ENCODE assay signal across 8 cellular contexts in genomic region chr1:151061012-151061401, GRCh38. TPM values are rescaled to one million over a fixed set of nuclear protein-coding genes. Genes with fewer than 3 reads are reported as not detected.
A peak's percentile ranks its signal among the peaks of the same experiment; 100 is the strongest.
DNase-seq lines count a peak whose midpoint lies in the region; ATAC-seq, FAIRE-seq and TF ChIP-seq lines count a peak whose summit lies in the region.

No MANE protein-coding gene starts in this region.

- intact Hi-C loops in activated B cell treated with CpG ODN at 0.5 μM for 24 hours (cut with micrococcal nuclease) = no loop called here

- H3K9me3 Mint-ChIP-seq in activated B cell treated with CpG ODN at 0.5 μM for 24 hours (no peaks in the 10 kb centered on the region), memory B cell (no peaks in the 10 kb centered on the region)

- H3K27me3 Mint-ChIP-seq in activated B cell treated with CpG ODN at 0.5 μM for 24 hours = no peaks in the 10 kb centered on the region
- no peaks in the 10 kb centered on the region for H3K27me3 Mint-ChIP-seq in memory B cell

- H3K27ac Mint-ChIP-seq in activated B cell treated with CpG ODN at 0.5 μM for 24 hours (peak overlapping the region; percentile 93), memory B cell (no peak overlapping the region)

- no peak for ATAC-seq in activated B cell treated with CpG ODN at 0.5 μM for 24 hours (ENCODE audit: low read depth)
- ATAC-seq in memory B cell (ENCODE audit: low read depth) = no peak
- no peak for ATAC-seq in gastroesophageal sphincter

- no peak for TF ChIP-seq POLR2A in gastroesophageal sphincter (IDR thresholded peaks at IDR 0.05)

- DNase-seq in BJ (ENCODE audit: low read depth) (no peak), activated B cell treated with CpG ODN at 0.5 μM for 24 hours (no peak), memory B cell (ENCODE audit: low spot score in 2 of 2) (no peak), GM10266 (ENCODE audit: extremely low spot score) (no peak), GM19239 (ENCODE audit: insufficient read length, low spot score) (no peak), HUDEP-2 (lab: John Stamatoyannopoulos, UW; ENCODE audit: unreplicated experiment in 76 of 76) (no peak)

- peak overlapping the region; percentile 83 for H3K27ac ChIP-seq in HEK293 (ENCODE audit: extremely low read depth, low read depth, low read length)
- peak overlapping the region in 1 of 4 donors; percentile 95 for H3K27ac ChIP-seq in gastroesophageal sphincter

- H3K4me3 Mint-ChIP-seq in activated B cell treated with CpG ODN at 0.5 μM for 24 hours = peak overlapping the region; percentile 98
- peak overlapping the region; percentile 96 for H3K4me3 Mint-ChIP-seq in memory B cell

- H3K36me3 Mint-ChIP-seq in activated B cell treated with CpG ODN at 0.5 μM for 24 hours (ENCODE audit: low read depth) (peaks cover 31% of the 10 kb centered on the region), memory B cell (peaks cover 20% of the 10 kb centered on the region)

- H3K4me1 ChIP-seq in HEK293 (ENCODE audit: control insufficient read depth, insufficient read depth, low read length) (peaks cover 4% of the 10 kb centered on the region; the same call in 1 of the 2 replicates), gastroesophageal sphincter (peaks cover 0 to 42% (median 13%) of the 10 kb centered on the region in 3 donors)

- peaks cover 37% of the 10 kb centered on the region for H3K4me1 Mint-ChIP-seq in activated B cell treated with CpG ODN at 0.5 μM for 24 hours
- peaks cover 28% of the 10 kb centered on the region for H3K4me1 Mint-ChIP-seq in memory B cell

- peak overlapping the region; percentile 7; the same call in 1 of the 2 replicates for H3K4me3 ChIP-seq in BJ (ENCODE audit: low read depth, low read length)
- peak overlapping the region; percentile 89 for H3K4me3 ChIP-seq in HEK293 (ENCODE audit: low read depth, low read length)
- H3K4me3 ChIP-seq in gastroesophageal sphincter = no peak overlapping the region

- CTCF ChIA-PET in BJ (lab: Yijun Ruan, JAX) = interaction anchor here (0.6 to 3.3 kb wide), 5 partner anchors 10 to 1054 kb away, joined by 3 to 13 read pairs (median 5); partner anchors contain the start of genes C1orf56 and GABPB2
- CTCF ChIA-PET in HEK293 (lab: Yijun Ruan, JAX) = interaction anchor here (0.5 to 3.0 kb wide), 15 partner anchors 9 to 481 kb away, joined by 3 to 17 read pairs (median 3); partner anchors contain the start of genes C1orf56, GABPB2 and MINDY1
- CTCF ChIA-PET in activated B cell treated with CpG ODN at 0.5 μM for 24 hours (lab: Charles Lee) = interaction anchor here (1.0 to 2.4 kb wide), 6 partner anchors 7 to 95 kb away, joined by 3 to 11 read pairs (median 5); partner anchors contain the start of genes C1orf56 and TNFAIP8L2

- peaks cover under 1% of the 10 kb centered on the region; the same call in 1 of the 2 replicates for H3K36me3 ChIP-seq in BJ (ENCODE audit: control insufficient read depth, insufficient read depth, low read length)
- H3K36me3 ChIP-seq in HEK293 (ENCODE audit: control insufficient read depth in 2 of 2, insufficient read depth in 1 of 2, low read length in 2 of 2) = peaks cover 0 to 27% of the 10 kb centered on the region in 2 experiments; a peak in 2 of 3 replicates
- peaks cover 0 to 7% of the 10 kb centered on the region in 2 donors for H3K36me3 ChIP-seq in gastroesophageal sphincter

- TF ChIP-seq EP300 in gastroesophageal sphincter (IDR thresholded peaks at IDR 0.05) = no peak

- no peaks in the 10 kb centered on the region for H3K9me3 ChIP-seq in HEK293 (ENCODE audit: control insufficient read depth, insufficient read depth, low read depth, low read length)
- no peaks in the 10 kb centered on the region for H3K9me3 ChIP-seq in gastroesophageal sphincter

- no peak for FAIRE-seq in GM19239 (lab: Jason Lieb, UNC)

- 64 to 71% methylated on average over 2 of the region's 2 CpGs for WGBS in gastroesophageal sphincter (ENCODE audit: low coverage in 1 of 2), 2 donors

- POLR2A ChIA-PET in BJ (lab: Charles Lee) = no interaction called here
- POLR2A ChIA-PET in HEK293 (lab: Yijun Ruan, JAX) = interaction anchor here (1.4 to 3.8 kb wide), 3 partner anchors 11 to 13 kb away, joined by 3 to 20 read pairs (median 17); partner anchors contain the start of genes C1orf56 and GABPB2
- POLR2A ChIA-PET in activated B cell treated with CpG ODN at 0.5 μM for 24 hours (lab: Charles Lee) = interaction anchor here (0.7 to 7.2 kb wide), 4 partner anchors 10 to 975 kb away, joined by 3 to 98 read pairs (median 33); partner anchors contain the start of genes C1orf56 and GABPB2

- no peaks in the 10 kb centered on the region for H3K27me3 ChIP-seq in BJ (ENCODE audit: control insufficient read depth, insufficient read depth, low read length)
- H3K27me3 ChIP-seq in gastroesophageal sphincter = no peaks in the 10 kb centered on the region

- TF ChIP-seq CTCF in BJ (IDR thresholded peaks at IDR 0.05; ENCODE audit: insufficient read depth, low read depth, low read length) (no peak), HEK293 (tag by site-specific recombination; IDR thresholded peaks at IDR 0.05) (peak; percentile 27; the same call in 1 of the 2 replicates), activated B cell treated with CpG ODN at 0.5 μM for 24 hours (IDR thresholded peaks at IDR 0.05) (no peak), GM10266 (IDR thresholded peaks at IDR 0.05; ENCODE audit: control insufficient read depth, insufficient read depth, low read depth, missing control alignments) (no peak), gastroesophageal sphincter (IDR thresholded peaks at IDR 0.05) (no peak)

TF ChIP-seq in HEK293, 187 proteins besides CTCF, POLR2A, EP300 and RAD21 (continues in another document):
- TF ChIP-seq ZNF571 (tag by site-specific recombination; IDR thresholded peaks at IDR 0.05) (no peak), ZBTB20 (tag by site-specific recombination; IDR thresholded peaks at IDR 0.05) (peak; percentile 31; the same call in 1 of the 2 replicates), ZNF184 (tag by site-specific recombination; IDR thresholded peaks at IDR 0.05) (no peak), ZNF335 (tag by site-specific recombination; conservative IDR thresholded peaks at IDR 0.05) (peak; percentile 74), ZNF221 (tag by site-specific recombination; IDR thresholded peaks at IDR 0.05; ENCODE audit: borderline replicate concordance) (no peak), ZBTB17 (tag by site-specific recombination; IDR thresholded peaks at IDR 0.05) (peak; percentile 80), YY1 (tag by site-specific recombination; IDR thresholded peaks at IDR 0.05) (no peak), ZNF600 (tag by site-specific recombination; IDR thresholded peaks at IDR 0.05) (peak; percentile 82)
- TF ChIP-seq, protein P1, sequence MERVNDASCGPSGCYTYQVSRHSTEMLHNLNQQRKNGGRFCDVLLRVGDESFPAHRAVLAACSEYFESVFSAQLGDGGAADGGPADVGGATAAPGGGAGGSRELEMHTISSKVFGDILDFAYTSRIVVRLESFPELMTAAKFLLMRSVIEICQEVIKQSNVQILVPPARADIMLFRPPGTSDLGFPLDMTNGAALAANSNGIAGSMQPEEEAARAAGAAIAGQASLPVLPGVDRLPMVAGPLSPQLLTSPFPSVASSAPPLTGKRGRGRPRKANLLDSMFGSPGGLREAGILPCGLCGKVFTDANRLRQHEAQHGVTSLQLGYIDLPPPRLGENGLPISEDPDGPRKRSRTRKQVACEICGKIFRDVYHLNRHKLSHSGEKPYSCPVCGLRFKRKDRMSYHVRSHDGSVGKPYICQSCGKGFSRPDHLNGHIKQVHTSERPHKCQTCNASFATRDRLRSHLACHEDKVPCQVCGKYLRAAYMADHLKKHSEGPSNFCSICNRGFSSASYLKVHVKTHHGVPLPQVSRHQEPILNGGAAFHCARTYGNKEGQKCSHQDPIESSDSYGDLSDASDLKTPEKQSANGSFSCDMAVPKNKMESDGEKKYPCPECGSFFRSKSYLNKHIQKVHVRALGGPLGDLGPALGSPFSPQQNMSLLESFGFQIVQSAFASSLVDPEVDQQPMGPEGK (tag by site-specific recombination; IDR thresholded peaks at IDR 0.05) = peak; percentile 66
- TF ChIP-seq, protein P2, sequence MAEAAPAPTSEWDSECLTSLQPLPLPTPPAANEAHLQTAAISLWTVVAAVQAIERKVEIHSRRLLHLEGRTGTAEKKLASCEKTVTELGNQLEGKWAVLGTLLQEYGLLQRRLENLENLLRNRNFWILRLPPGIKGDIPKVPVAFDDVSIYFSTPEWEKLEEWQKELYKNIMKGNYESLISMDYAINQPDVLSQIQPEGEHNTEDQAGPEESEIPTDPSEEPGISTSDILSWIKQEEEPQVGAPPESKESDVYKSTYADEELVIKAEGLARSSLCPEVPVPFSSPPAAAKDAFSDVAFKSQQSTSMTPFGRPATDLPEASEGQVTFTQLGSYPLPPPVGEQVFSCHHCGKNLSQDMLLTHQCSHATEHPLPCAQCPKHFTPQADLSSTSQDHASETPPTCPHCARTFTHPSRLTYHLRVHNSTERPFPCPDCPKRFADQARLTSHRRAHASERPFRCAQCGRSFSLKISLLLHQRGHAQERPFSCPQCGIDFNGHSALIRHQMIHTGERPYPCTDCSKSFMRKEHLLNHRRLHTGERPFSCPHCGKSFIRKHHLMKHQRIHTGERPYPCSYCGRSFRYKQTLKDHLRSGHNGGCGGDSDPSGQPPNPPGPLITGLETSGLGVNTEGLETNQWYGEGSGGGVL (tag by site-specific recombination; IDR thresholded peaks at IDR 0.05) = peak; percentile 17; the same call in 1 of the 2 replicates

RNA-seq across cellular contexts. Expression of gene MLLT11, which starts 0.8 kb away (rescaled TPM):
- polyA plus RNA-seq in BJ (2011; rRNA removed) = 4.1 and 6.5 TPM in 2 replicates
- polyA minus RNA-seq in BJ (2011; rRNA and poly(A)+ RNA removed) = 1.4 and 2.4 TPM in 2 replicates
- 0.59 and 0.67 TPM in 2 replicates for total RNA-seq in activated B cell treated with CpG ODN at 0.5 μM for 24 hours
- 1 to 10 TPM in 2 of 4 donors, under 1 TPM in 2; 0.16 to 1.8 (median 1.1) TPM for total RNA-seq in gastroesophageal sphincter

RNA-seq across cellular contexts. Expression of gene CDC42SE1, which starts 1.6 kb away (rescaled TPM):
- polyA plus RNA-seq in BJ (2011; rRNA removed) = 59.3 and 60.4 TPM in 2 replicates
- 36.6 and 45.1 TPM in 2 replicates for polyA minus RNA-seq in BJ (2011; rRNA and poly(A)+ RNA removed)
- total RNA-seq in activated B cell treated with CpG ODN at 0.5 μM for 24 hours (139 and 148 TPM in 2 replicates), gastroesophageal sphincter (10 to 100 TPM; 51.2 to 56.0 (median 54.4) TPM)

RNA-seq across cellular contexts. Expression of gene GABPB2, which starts 9.6 kb away (rescaled TPM):
- 16.2 and 16.7 TPM in 2 replicates for polyA plus RNA-seq in BJ (2011; rRNA removed)
- 10.6 and 18.5 TPM in 2 replicates for polyA minus RNA-seq in BJ (2011; rRNA and poly(A)+ RNA removed)
- total RNA-seq in activated B cell treated with CpG ODN at 0.5 μM for 24 hours (13.8 and 17.4 TPM in 2 replicates), gastroesophageal sphincter (10 to 100 TPM; 20.6 to 28.5 (median 21.6) TPM)

RNA-seq across cellular contexts. Expression of gene C1orf56, which starts 13.5 kb away (rescaled TPM):
- 1.6 and 2.0 TPM in 2 replicates for polyA plus RNA-seq in BJ (2011; rRNA removed)
- 0.90 and 1.1 TPM in 2 replicates for polyA minus RNA-seq in BJ (2011; rRNA and poly(A)+ RNA removed)
- total RNA-seq in activated B cell treated with CpG ODN at 0.5 μM for 24 hours (2.4 and 2.5 TPM in 2 replicates), gastroesophageal sphincter (1 to 10 TPM; 3.7 to 9.8 (median 7.0) TPM)

RNA-seq across cellular contexts. Expression of gene BNIPL, which starts 24.6 kb away (rescaled TPM):
- polyA plus RNA-seq in BJ (2011; rRNA removed) = 0.18 and 0.31 TPM in 2 replicates
- polyA minus RNA-seq in BJ (2011; rRNA and poly(A)+ RNA removed) = 0.09 and 0.15 TPM in 2 replicates
- total RNA-seq in activated B cell treated with CpG ODN at 0.5 μM for 24 hours = 1.00 and 1.2 TPM in 2 replicates
- total RNA-seq in gastroesophageal sphincter = 1 to 10 TPM in 1 of 4 donors, under 1 TPM in 3; 0.13 to 6.1 (median 0.70) TPM

Comparison
In these comparisons a context has a peak if more than half of its experiments do, and no peak if none do; other contexts are left out.
1. H3K4me3 ChIP-seq: peak in BJ (single experiment) and HEK293 (single experiment); none in gastroesophageal sphincter (0 of 2).